Comparison of ENCODE assay signal across 8 cellular contexts in genomic region chr2:127064642-127065250, GRCh38. TPM values are rescaled to one million over a fixed set of nuclear protein-coding genes. Genes with fewer than 3 reads are reported as not detected.
A peak's percentile ranks its signal among the peaks of the same experiment; 100 is the strongest.
DNase-seq lines count a peak whose midpoint lies in the region; ATAC-seq, FAIRE-seq and TF ChIP-seq lines count a peak whose summit lies in the region.

No MANE protein-coding gene starts in this region.

- H3K4me3 Mint-ChIP-seq in activated T-helper 2 cell treated with anti-CD3 and anti-CD28 coated beads, Interferon-gamma antibody, Interleukin-2, Interleukin-4, amounts not matched to agents 10 μg/mL and 5 μg/mL and 100 μg/mL, durations not matched to agents 14 hours and 24 hours and 36 hours (ENCODE audit: low read depth), result no peak overlapping the region

- peaks cover 13% of the 10 kb centered on the region for H3K4me1 Mint-ChIP-seq in activated T-helper 2 cell treated with anti-CD3 and anti-CD28 coated beads, Interferon-gamma antibody, Interleukin-2, Interleukin-4, amounts not matched to agents 10 μg/mL and 5 μg/mL and 100 μg/mL, durations not matched to agents 14 hours and 24 hours and 36 hours (ENCODE audit: low read depth)

- peak overlapping the region; percentile 63 for H3K27ac ChIP-seq in A673 (ENCODE audit: low read depth, low read length, poor library complexity, severe bottlenecking)
- H3K27ac ChIP-seq in gastroesophageal sphincter, result peak overlapping the region in 3 of 4 donors; percentile 77 to 81 (median 78)
- peak overlapping the region; percentile 53 to 69 for H3K27ac ChIP-seq in prostate gland
- peak overlapping the region; percentile 60 for H3K27ac ChIP-seq in urinary bladder (ENCODE audit: low read depth)

- CTCF ChIA-PET in A673 (lab: Charles Lee), result no interaction called here

- peak in 1 of 2 donors; percentile 25 for TF ChIP-seq POLR2A in gastroesophageal sphincter (IDR thresholded peaks at IDR 0.05)
- no peak for TF ChIP-seq POLR2A in prostate gland (IDR thresholded peaks at IDR 0.05)

- FAIRE-seq in RCC 7860 (lab: Jason Lieb, UNC), result peak; percentile 97

- no peak for TF ChIP-seq EP300 in gastroesophageal sphincter (IDR thresholded peaks at IDR 0.05)

- POLR2A ChIA-PET in A673 (lab: Charles Lee; ENCODE audit: low non-redundant PET), result no interaction called here

- no peaks in the 10 kb centered on the region for H3K27me3 Mint-ChIP-seq in activated T-helper 2 cell treated with anti-CD3 and anti-CD28 coated beads, Interferon-gamma antibody, Interleukin-2, Interleukin-4, amounts not matched to agents 10 μg/mL and 5 μg/mL and 100 μg/mL, durations not matched to agents 14 hours and 24 hours and 36 hours (ENCODE audit: low read depth)

- TF ChIP-seq CTCF in A673 (conservative IDR thresholded peaks at IDR 0.05; ENCODE audit: low read depth, low read length), result no peak
- TF ChIP-seq CTCF in gastroesophageal sphincter (IDR thresholded peaks at IDR 0.05), result no peak
- TF ChIP-seq CTCF in prostate gland (IDR thresholded peaks at IDR 0.05), result peak in 1 of 4 experiments; percentile 28

- ATAC-seq in GM18909 (IDR thresholded peaks at IDR 0.05; ENCODE audit: poor library complexity, unreplicated experiment), result peak; percentile 88
- ATAC-seq in HG03095 (IDR thresholded peaks at IDR 0.05; ENCODE audit: unreplicated experiment), result peak; percentile 92
- ATAC-seq in gastroesophageal sphincter, result peak; percentile 93

- no CpG with 5 or more reads among the region's 17 CpGs for WGBS in gastroesophageal sphincter (ENCODE audit: low coverage in 1 of 2), 2 donors
- 11% methylated on average over 17 of the region's 17 CpGs for WGBS in prostate gland
- WGBS in urinary bladder, result 6% methylated on average over 17 of the region's 17 CpGs

- H3K27me3 ChIP-seq in A673 (replicated peaks; ENCODE audit: insufficient read depth, low read depth, low read length, poor library complexity) (no peaks in the 10 kb centered on the region), gastroesophageal sphincter (no peaks in the 10 kb centered on the region), prostate gland (replicated peaks; ENCODE audit: insufficient read depth) (no peaks in the 10 kb centered on the region)

- no peaks in the 10 kb centered on the region for H3K36me3 ChIP-seq in A673 (ENCODE audit: insufficient read depth, low read length, poor library complexity, severe bottlenecking)
- peaks cover 0 to 58% of the 10 kb centered on the region in 2 donors for H3K36me3 ChIP-seq in gastroesophageal sphincter
- H3K36me3 ChIP-seq in prostate gland, result peaks cover 0 to 6% of the 10 kb centered on the region in 2 donors
- no peaks in the 10 kb centered on the region for H3K36me3 ChIP-seq in urinary bladder (ENCODE audit: insufficient read depth)

- H3K4me3 ChIP-seq in A673 (ENCODE audit: low read depth, low read length, poor library complexity, severe bottlenecking) (no peak overlapping the region), gastroesophageal sphincter (no peak overlapping the region), prostate gland (no peak overlapping the region), urinary bladder (ENCODE audit: low read depth, low read length) (no peak overlapping the region)

- no TSS peak for BruUV-seq in A673 (replicated peaks; lab: Mats Ljungman, UMichigan)

- H3K9me3 ChIP-seq in A673 (ENCODE audit: low read depth, low read length, poor library complexity, severe bottlenecking) (no peaks in the 10 kb centered on the region), gastroesophageal sphincter (no peaks in the 10 kb centered on the region), prostate gland (no peaks in the 10 kb centered on the region)

- peak overlapping the region; percentile 62 for H3K27ac Mint-ChIP-seq in activated T-helper 2 cell treated with anti-CD3 and anti-CD28 coated beads, Interferon-gamma antibody, Interleukin-2, Interleukin-4, amounts not matched to agents 10 μg/mL and 5 μg/mL and 100 μg/mL, durations not matched to agents 14 hours and 24 hours and 36 hours

- intact Hi-C loops in A673 (cut with micrococcal nuclease; ENCODE audit: unreplicated experiment) (loop anchor here (5.0 kb wide), 1 partner anchor 108 kb away; no protein-coding TSS in a partner anchor), prostate gland (cut with DNase I) (loop anchor here (2.0 to 5.0 kb wide), 2 partner anchors 42 to 108 kb away; partner anchors contain the start of gene BIN1)
- intact Hi-C loops in activated T-helper 2 cell treated with anti-CD3 and anti-CD28 coated beads, Interferon-gamma antibody, Interleukin-2, Interleukin-4, amounts not matched to agents 10 μg/mL and 5 μg/mL and 100 μg/mL, durations not matched to agents 14 hours and 24 hours and 36 hours (cut with micrococcal nuclease), result loop anchor here (1.0 to 5.0 kb wide), 3 partner anchors 16 to 43 kb away; partner anchors contain the start of gene BIN1

- peaks cover 11% of the 10 kb centered on the region for H3K4me1 ChIP-seq in A673 (ENCODE audit: insufficient read depth, low read length, poor library complexity, severe bottlenecking)
- H3K4me1 ChIP-seq in gastroesophageal sphincter, result peaks cover 0 to 51% (median 22%) of the 10 kb centered on the region in 3 donors
- H3K4me1 ChIP-seq in prostate gland (replicated peaks), result peaks cover 10% of the 10 kb centered on the region
- H3K4me1 ChIP-seq in urinary bladder (ENCODE audit: insufficient read depth), result no peaks in the 10 kb centered on the region

- H3K9me3 Mint-ChIP-seq in activated T-helper 2 cell treated with anti-CD3 and anti-CD28 coated beads, Interferon-gamma antibody, Interleukin-2, Interleukin-4, amounts not matched to agents 10 μg/mL and 5 μg/mL and 100 μg/mL, durations not matched to agents 14 hours and 24 hours and 36 hours, result no peaks in the 10 kb centered on the region

- DNase-seq in A673 (ENCODE audit: low spot score) (peak; percentile 78), RCC 7860 (ENCODE audit: low spot score) (peak; percentile 97), prostate gland (ENCODE audit: low spot score) (peak; percentile 54)
- peak; percentile 62 for DNase-seq in activated T-helper 2 cell treated with anti-CD3 and anti-CD28 coated beads, Interferon-gamma antibody, Interleukin-2, Interleukin-4, amounts not matched to agents 10 μg/mL and 5 μg/mL and 100 μg/mL, durations not matched to agents 14 hours and 24 hours and 36 hours (ENCODE audit: low spot score)

- H3K36me3 Mint-ChIP-seq in activated T-helper 2 cell treated with anti-CD3 and anti-CD28 coated beads, Interferon-gamma antibody, Interleukin-2, Interleukin-4, amounts not matched to agents 10 μg/mL and 5 μg/mL and 100 μg/mL, durations not matched to agents 14 hours and 24 hours and 36 hours (ENCODE audit: low read depth), result peaks cover 33% of the 10 kb centered on the region

RNA-seq across cellular contexts. Expression of gene BIN1, which starts 42.2 kb away (rescaled TPM):
- total RNA-seq in A673 (2021), result 34.1 and 36.2 TPM in 2 replicates
- total RNA-seq in activated T-helper 2 cell treated with anti-CD3 and anti-CD28 coated beads, Interferon-gamma antibody, Interleukin-2, Interleukin-4, amounts not matched to agents 10 μg/mL and 5 μg/mL and 100 μg/mL, durations not matched to agents 14 hours and 24 hours and 36 hours, result 48.1 and 51.7 TPM in 2 replicates
- total RNA-seq in gastroesophageal sphincter, result 100 to 1,000 TPM in 1 of 4 donors, 10 to 100 TPM in 3; 36.1 to 101 (median 53.9) TPM
- total RNA-seq in prostate gland, result 10 to 100 TPM; 65.6 to 70.1 TPM
- 72.9 TPM for total RNA-seq in urinary bladder
- 149 TPM for polyA plus RNA-seq in urinary bladder
